11 cellular contexts compared by ENCODE assay signal in the genomic region with DNA sequence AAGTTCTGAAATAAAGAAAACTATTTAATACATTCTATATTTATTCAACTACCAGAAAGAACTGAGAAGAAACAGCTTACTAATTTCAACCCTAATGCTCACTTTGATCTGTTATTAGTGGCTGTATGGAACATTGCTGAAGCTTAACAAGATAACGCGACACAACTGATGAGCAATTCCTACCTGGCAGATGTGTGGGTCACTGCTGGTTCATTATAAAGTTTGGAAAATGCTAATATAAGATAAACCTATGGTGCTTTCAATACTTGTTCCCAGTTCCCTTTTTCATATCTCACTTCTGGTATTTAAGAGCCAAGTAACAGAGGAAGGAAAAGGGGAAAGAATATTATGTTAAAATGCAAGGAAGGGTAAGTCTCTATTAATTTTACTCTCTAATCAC. TPM values are rescaled to one million over a fixed set of nuclear protein-coding genes. Genes with fewer than 3 reads are reported as not detected.
A peak's percentile ranks its signal among the peaks of the same experiment; 100 is the strongest.
DNase-seq lines count a peak whose midpoint lies in the region; ATAC-seq and TF ChIP-seq lines count a peak whose summit lies in the region.
"Had no signal": no experiment of that assay in that cellular context is flagged by ENCODE, and none has a peak within 500 bp of the region (broad histone marks: within the 10 kb centered on the region; RNA-seq: fewer than 3 reads in every experiment).

No MANE protein-coding gene starts in this region.

- peak overlapping the region; percentile 52 to 86 (median 72) for H3K27ac Mint-ChIP-seq in immature natural killer cell

- H3K9ac ChIP-seq in SK-N-SH: no peak overlapping the region

- H3K4me1 ChIP-seq in SJCRH30 (no peaks in the 10 kb centered on the region), SK-N-SH (ENCODE audit: control insufficient read depth in 1 of 2, insufficient read depth in 2 of 2, low read depth in 1 of 2, low read length in 1 of 2) (no peaks in the 10 kb centered on the region), lower lobe of right lung (peaks cover 32% of the 10 kb centered on the region)

- H3K4me2 ChIP-seq in SK-N-SH: no peak overlapping the region

- H3K4me1 Mint-ChIP-seq in immature natural killer cell: peaks cover 95 to 100% of the 10 kb centered on the region in 2 donors

- no peaks in the 10 kb centered on the region for H3F3A ChIP-seq in SK-N-SH (replicated peaks; ENCODE audit: insufficient read depth)

- no peaks in the 10 kb centered on the region for H3K9me3 Mint-ChIP-seq in immature natural killer cell
- H3K9me3 Mint-ChIP-seq: endodermal cell had no signal

- DNase-seq in immature natural killer cell (no peak), SJCRH30 (no peak), KG1 (lab: John Stamatoyannopoulos, UW) (no peak), SK-N-SH (no peak), lower lobe of right lung (no peak)
- DNase-seq: activated CD4-positive, alpha-beta T cell treated with anti-CD3 and anti-CD28 coated beads, Interleukin-2, amount 50 U/mL, for 4 hours; endodermal cell; hippocampal formation had no signal

- 96% methylated on average over 2 of the region's 2 CpGs for WGBS in SK-N-SH (ENCODE audit: low lambda C conversion rate)

- H3K36me3 Mint-ChIP-seq in immature natural killer cell: peaks cover 42 to 66% (median 64%) of the 10 kb centered on the region in 3 donors

- no peak overlapping the region for H3K4me3 ChIP-seq in SJCRH30
- H3K4me3 ChIP-seq in SK-N-SH (ENCODE audit: low read depth in 2 of 2, low read length in 1 of 2): no peak overlapping the region
- H3K4me3 ChIP-seq in lower lobe of right lung: no peak overlapping the region

- H3K79me2 ChIP-seq in SK-N-SH (ENCODE audit: insufficient read depth): no peaks in the 10 kb centered on the region; the same call in 1 of the 2 replicates

- H3K9me2 ChIP-seq in SK-N-SH: no peaks in the 10 kb centered on the region

- TF ChIP-seq CTCF in SK-N-SH (IDR thresholded peaks at IDR 0.05) (no peak), lower lobe of right lung (IDR thresholded peaks at IDR 0.05) (no peak)

- ATAC-seq in GM18868 (IDR thresholded peaks at IDR 0.05; ENCODE audit: unreplicated experiment) (peak; percentile 71), GM21717 (IDR thresholded peaks at IDR 0.05; ENCODE audit: unreplicated experiment) (peak; percentile 79), HG03460 (IDR thresholded peaks at IDR 0.05; ENCODE audit: unreplicated experiment) (peak; percentile 44), lower lobe of right lung (no peak)

- no peak overlapping the region for H2AFZ ChIP-seq in SK-N-SH (ENCODE audit: low read depth)

- no peaks in the 10 kb centered on the region for H3K27me3 ChIP-seq in SJCRH30
- no peaks in the 10 kb centered on the region for H3K27me3 ChIP-seq in SK-N-SH (ENCODE audit: insufficient read depth)
- H3K27me3 ChIP-seq in lower lobe of right lung (ENCODE audit: low read depth): no peaks in the 10 kb centered on the region

- no peaks in the 10 kb centered on the region for H3K27me3 Mint-ChIP-seq in immature natural killer cell (ENCODE audit: low read depth in 3 of 3)

- TF ChIP-seq EP300 in SK-N-SH (IDR thresholded peaks at IDR 0.05; ENCODE audit: borderline replicate concordance in 1 of 2, low read depth in 1 of 2, low read length in 1 of 2): no peak

- intact Hi-C loops in lower lobe of right lung (cut with DNase I): no loop called here

- H3K36me3 ChIP-seq in SJCRH30: peaks cover 2% of the 10 kb centered on the region; the same call in 1 of the 2 replicates
- H3K36me3 ChIP-seq in SK-N-SH (replicated peaks in 1 of 2; ENCODE audit: control insufficient read depth in 1 of 2, insufficient read depth in 2 of 2, low read length in 1 of 2): peaks cover 17 to 19% of the 10 kb centered on the region in 2 experiments
- peaks cover 49% of the 10 kb centered on the region for H3K36me3 ChIP-seq in lower lobe of right lung

- peak overlapping the region; percentile 8 to 62 (median 44) for H3K4me3 Mint-ChIP-seq in immature natural killer cell
- H3K4me3 Mint-ChIP-seq: endodermal cell had no signal

- H3K9me3 ChIP-seq in SJCRH30 (replicated peaks) (no peaks in the 10 kb centered on the region), SK-N-SH (no peaks in the 10 kb centered on the region), lower lobe of right lung (no peaks in the 10 kb centered on the region)

- POLR2A ChIA-PET in SK-N-SH (lab: Yijun Ruan, JAX): no interaction called here

- H4K20me1 ChIP-seq in SK-N-SH (ENCODE audit: insufficient read depth): no peaks in the 10 kb centered on the region

- CTCF ChIA-PET in SK-N-SH (lab: Yijun Ruan, JAX): interaction anchor here (0.7 to 1.3 kb wide), 2 partner anchors 10 to 36 kb away, joined by 3 to 4 read pairs; a partner anchor contains a TSS

- H3K27ac ChIP-seq in SJCRH30 (no peak overlapping the region), SK-N-SH (ENCODE audit: low read depth in 2 of 2, low read length in 1 of 2) (no peak overlapping the region), lower lobe of right lung (no peak overlapping the region)

- TF ChIP-seq RAD21 in SK-N-SH (IDR thresholded peaks at IDR 0.05; ENCODE audit: low read length): no peak

TF ChIP-seq in SK-N-SH, 30 proteins besides CTCF, POLR2A, EP300 and RAD21:
- TF ChIP-seq, protein P1, sequence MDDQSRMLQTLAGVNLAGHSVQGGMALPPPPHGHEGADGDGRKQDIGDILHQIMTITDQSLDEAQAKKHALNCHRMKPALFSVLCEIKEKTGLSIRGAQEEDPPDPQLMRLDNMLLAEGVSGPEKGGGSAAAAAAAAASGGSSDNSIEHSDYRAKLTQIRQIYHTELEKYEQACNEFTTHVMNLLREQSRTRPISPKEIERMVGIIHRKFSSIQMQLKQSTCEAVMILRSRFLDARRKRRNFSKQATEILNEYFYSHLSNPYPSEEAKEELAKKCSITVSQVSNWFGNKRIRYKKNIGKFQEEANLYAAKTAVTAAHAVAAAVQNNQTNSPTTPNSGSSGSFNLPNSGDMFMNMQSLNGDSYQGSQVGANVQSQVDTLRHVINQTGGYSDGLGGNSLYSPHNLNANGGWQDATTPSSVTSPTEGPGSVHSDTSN (IDR thresholded peaks at IDR 0.05): no peak
- no peak for TF ChIP-seq GABPA (IDR thresholded peaks at IDR 0.05; ENCODE audit: low read depth)

RNA-seq across cellular contexts. Expression of a gene that starts 10.5 kb away (rescaled TPM):
- polyA plus RNA-seq in immature natural killer cell (100 to 1,000 TPM; 389 to 655 (median 558) TPM), SK-N-SH (2012; rRNA removed) (101 and 104 TPM in 2 replicates)
- total RNA-seq in SJCRH30 (2014; rRNA removed; shearing (Covaris generic)): 34.6 and 37.8 TPM in 2 replicates
- polyA plus RNA-seq in SK-N-SH (2012; cell fraction: cytosol; rRNA removed): 92.4 and 111 TPM in 2 replicates
- polyA plus RNA-seq in SK-N-SH (2012; cell fraction: nucleus; rRNA removed): 25.4 and 47.1 TPM in 2 replicates
- 445 TPM for total RNA-seq in lower lobe of right lung

Comparison
In these comparisons a context has a peak if more than half of its experiments do, and no peak if none do; other contexts are left out.
1. ATAC-seq: peak in GM18868 (single experiment), GM21717 (single experiment) and HG03460 (single experiment); none in lower lobe of right lung (0 of 2).
2. RNA of a gene that starts 10.5 kb away (total RNA-seq): 445 TPM in lower lobe of right lung (single experiment); 34.6 to 37.8 TPM in SJCRH30; every median in the first group is over 10 times any median in the second.